20 cellular contexts compared by ENCODE assay signal in genomic region chr4:37757121-37757520, GRCh38.
"Had no signal": no experiment of that assay in that cellular context is flagged by ENCODE, and none has a peak within 500 bp of the region (broad histone marks: within the 10 kb centered on the region; RNA-seq: fewer than 3 reads in every experiment).

No MANE protein-coding gene starts in this region.

- H3K4me3 Mint-ChIP-seq: activated B cell treated with CpG ODN at 0.5 μM for 24 hours; activated naive CD8-positive, alpha-beta T cell treated with anti-CD3 and anti-CD28 coated beads, Interleukin-2, amount 10 ng/mL, durations not matched to agents 7 days and 5 days; activated T-helper 1 cell treated with anti-CD3 and anti-CD28 coated beads, Interleukin-12 subunit alpha, Interleukin-12 subunit beta, Interleukin-2, Interleukin-4 antibody, amounts not matched to agents 30 ng/mL and 10 ng/mL and 1 ng/mL, durations not matched to agents 14 hours and 24 hours and 36 hours; central memory CD8-positive, alpha-beta T cell; neural progenitor cell; stimulated activated naive CD8-positive, alpha-beta T cell treated with anti-CD3 and anti-CD28 coated beads, Interleukin-15, amount 100 ng/mL, for 72 hours had no signal

- H3K9me3 Mint-ChIP-seq: activated B cell treated with CpG ODN at 0.5 μM for 24 hours; activated T-helper 1 cell treated with anti-CD3 and anti-CD28 coated beads, Interleukin-12 subunit alpha, Interleukin-12 subunit beta, Interleukin-2, Interleukin-4 antibody, amounts not matched to agents 30 ng/mL and 10 ng/mL and 1 ng/mL, durations not matched to agents 14 hours and 24 hours and 36 hours; central memory CD8-positive, alpha-beta T cell; neural progenitor cell; stimulated activated naive CD8-positive, alpha-beta T cell treated with anti-CD3 and anti-CD28 coated beads, Interleukin-15, amount 100 ng/mL, for 72 hours had no signal

- H3K27me3 Mint-ChIP-seq: activated B cell treated with CpG ODN at 0.5 μM for 24 hours; stimulated activated naive CD8-positive, alpha-beta T cell treated with anti-CD3 and anti-CD28 coated beads, Interleukin-15, amount 100 ng/mL, for 72 hours had no signal

- H2AFZ ChIP-seq: neural progenitor cell had no signal

- H3K36me3 Mint-ChIP-seq: activated naive CD8-positive, alpha-beta T cell treated with anti-CD3 and anti-CD28 coated beads, Interleukin-2, amount 10 ng/mL, durations not matched to agents 7 days and 5 days; neural progenitor cell had no signal

- DNase-seq: activated B cell treated with CpG ODN at 0.5 μM for 24 hours; activated CD4-positive, alpha-beta T cell treated with anti-CD3 and anti-CD28 coated beads for 48 hours; activated CD8-positive, alpha-beta memory T cell treated with anti-CD3 and anti-CD28 coated beads for 24 hours; activated naive CD4-positive, alpha-beta T cell; activated naive CD8-positive, alpha-beta T cell treated with anti-CD3 and anti-CD28 coated beads, Interleukin-2, amount 10 ng/mL, durations not matched to agents 7 days and 5 days; anterior cingulate cortex; brain microvascular endothelial cell; cortex of kidney; effector memory CD4-positive, alpha-beta T cell; gastrocnemius medialis; heart right ventricle; ovary; stimulated activated CD4-positive, alpha-beta T cell treated with anti-CD3 and anti-CD28 coated beads, Interleukin-1b, Interleukin-23, amount 100 ng/mL, for 48 hours; stimulated activated naive CD8-positive, alpha-beta T cell treated with anti-CD3 and anti-CD28 coated beads, Interleukin-15, amount 100 ng/mL, for 72 hours; SW 1271; testis had no signal

- H3K4me3 ChIP-seq: gastrocnemius medialis, heart right ventricle, neural progenitor cell, ovary, testis had no signal

- H3K4me2 ChIP-seq: neural progenitor cell had no signal

- H3K27ac ChIP-seq: brain microvascular endothelial cell, gastrocnemius medialis, neural progenitor cell, ovary, testis had no signal

- H3K36me3 ChIP-seq: brain microvascular endothelial cell, gastrocnemius medialis, heart right ventricle, neural progenitor cell, ovary had no signal

- H3K27me3 ChIP-seq: brain microvascular endothelial cell, gastrocnemius medialis, heart right ventricle, neural progenitor cell, ovary, testis had no signal

- H3K4me1 ChIP-seq: gastrocnemius medialis, neural progenitor cell, testis had no signal

- ATAC-seq: gastrocnemius medialis; sciatic nerve; stimulated activated naive CD8-positive, alpha-beta T cell treated with anti-CD3 and anti-CD28 coated beads, Interleukin-15, amount 100 ng/mL, for 72 hours had no signal

- H3K9ac ChIP-seq: neural progenitor cell had no signal

- H3K27ac Mint-ChIP-seq: activated naive CD8-positive, alpha-beta T cell treated with anti-CD3 and anti-CD28 coated beads, Interleukin-2, amount 10 ng/mL, durations not matched to agents 7 days and 5 days; activated T-helper 1 cell treated with anti-CD3 and anti-CD28 coated beads, Interleukin-12 subunit alpha, Interleukin-12 subunit beta, Interleukin-2, Interleukin-4 antibody, amounts not matched to agents 30 ng/mL and 10 ng/mL and 1 ng/mL, durations not matched to agents 14 hours and 24 hours and 36 hours; neural progenitor cell; stimulated activated naive CD8-positive, alpha-beta T cell treated with anti-CD3 and anti-CD28 coated beads, Interleukin-15, amount 100 ng/mL, for 72 hours had no signal

- H3K9me3 ChIP-seq: gastrocnemius medialis, heart right ventricle, ovary, testis had no signal
